ENCODE assay signal across 34 cellular contexts in genomic region chr13:30009411-30009810, GRCh38.
"Had no signal": no experiment of that assay in that cellular context is flagged by ENCODE, and none has a peak within 500 bp of the region (broad histone marks: within the 10 kb centered on the region; RNA-seq: fewer than 3 reads in every experiment).

No MANE protein-coding gene starts in this region.

- H3K27me3 ChIP-seq: ascending aorta had no signal

- H3K4me3 Mint-ChIP-seq: activated B cell treated with CpG ODN at 0.5 μM for 24 hours; activated CD4-positive, alpha-beta memory T cell treated with anti-CD3 and anti-CD28 coated beads for 36 hours; activated CD4-positive, alpha-beta T cell treated with anti-CD3 and anti-CD28 coated beads, Interleukin-2, amount 10 ng/mL, durations not matched to agents 24 days and 14 days; activated CD8-positive, alpha-beta T cell treated with anti-CD3 and anti-CD28 coated beads for 36 hours; activated naive CD4-positive, alpha-beta T cell treated with anti-CD3 and anti-CD28 coated beads, Interleukin-2, amount 10 ng/mL, durations not matched to agents 7 days and 5 days; activated naive CD4-positive, alpha-beta T cell treated with anti-CD3 and anti-CD28 coated beads, Interleukin-2, amount 50 U/mL, for 24 hours; activated naive CD8-positive, alpha-beta T cell; activated naive CD8-positive, alpha-beta T cell treated with anti-CD3 and anti-CD28 coated beads, Interleukin-2, amount 10 ng/mL, durations not matched to agents 7 days and 5 days; activated naive CD8-positive, alpha-beta T cell treated with anti-CD3 and anti-CD28 coated beads, Interleukin-2, amount 50 U/mL, for 24 hours; activated T-cell treated with anti-CD3 and anti-CD28 coated beads, Interleukin-2, amount 50 U/mL, for 4 hours; activated T-cell treated with anti-CD3 and anti-CD28 coated beads, Interleukin-2, amount 50 U/mL, for 72 hours; brain; T-helper 1 cell treated with Interleukin-12 subunit alpha and Interleukin-12 subunit beta and Interleukin-4 antibody, amounts not matched to agents 30 μg/mL and 1 μg/mL, for 36 hours; T-helper 2 cell treated with Interferon-gamma antibody and Interleukin-4, amounts not matched to agents 5 μg/mL and 100 μg/mL, for 36 hours had no signal

- H3K27ac Mint-ChIP-seq: activated B cell treated with CpG ODN at 0.5 μM for 24 hours; activated CD4-positive, alpha-beta memory T cell treated with anti-CD3 and anti-CD28 coated beads for 36 hours; activated CD4-positive, alpha-beta T cell treated with anti-CD3 and anti-CD28 coated beads, Interleukin-2, amount 10 ng/mL, durations not matched to agents 24 days and 14 days; activated CD8-positive, alpha-beta T cell treated with anti-CD3 and anti-CD28 coated beads for 36 hours; activated naive CD4-positive, alpha-beta T cell treated with anti-CD3 and anti-CD28 coated beads, Interleukin-2, amount 10 ng/mL, durations not matched to agents 7 days and 5 days; activated naive CD4-positive, alpha-beta T cell treated with anti-CD3 and anti-CD28 coated beads, Interleukin-2, amount 50 U/mL, for 24 hours; activated naive CD8-positive, alpha-beta T cell; activated naive CD8-positive, alpha-beta T cell treated with anti-CD3 and anti-CD28 coated beads, Interleukin-2, amount 10 ng/mL, durations not matched to agents 7 days and 5 days; activated naive CD8-positive, alpha-beta T cell treated with anti-CD3 and anti-CD28 coated beads, Interleukin-2, amount 50 U/mL, for 24 hours; activated T-cell treated with anti-CD3 and anti-CD28 coated beads, Interleukin-2, amount 50 U/mL, for 72 hours; activated T-helper 2 cell treated with anti-CD3 and anti-CD28 coated beads, Interferon-gamma antibody, Interleukin-2, Interleukin-4, amounts not matched to agents 10 μg/mL and 5 μg/mL and 100 μg/mL, durations not matched to agents 14 hours and 24 hours and 36 hours; brain; T-helper 1 cell treated with Interleukin-12 subunit alpha and Interleukin-12 subunit beta and Interleukin-4 antibody, amounts not matched to agents 30 μg/mL and 1 μg/mL, for 36 hours; T-helper 2 cell treated with Interferon-gamma antibody and Interleukin-4, amounts not matched to agents 5 μg/mL and 100 μg/mL, for 36 hours had no signal

- DNase-seq: activated B cell treated with CpG ODN at 0.5 μM for 24 hours; activated CD4-positive, alpha-beta memory T cell treated with anti-CD3 and anti-CD28 coated beads for 36 hours; activated CD4-positive, alpha-beta T cell treated with anti-CD3 and anti-CD28 coated beads for 4 hours; activated CD4-positive, alpha-beta T cell treated with anti-CD3 and anti-CD28 coated beads, Interleukin-2, amount 10 ng/mL, durations not matched to agents 24 days and 14 days; activated CD4-positive, alpha-beta T cell treated with anti-CD3 and anti-CD28 coated beads, Interleukin-2, amount 50 U/mL, for 1 hour; activated CD4-positive, alpha-beta T cell treated with anti-CD3 and anti-CD28 coated beads, Interleukin-2, amount 50 U/mL, for 4 hours; activated CD4-positive, CD25-positive, alpha-beta regulatory T cell treated with anti-CD3 and anti-CD28 coated beads, Interleukin-2, amount 50 U/mL, for 72 hours; activated CD8-positive, alpha-beta memory T cell treated with anti-CD3 and anti-CD28 coated beads, Interleukin-2, amount 50 U/mL, for 4 hours; activated CD8-positive, alpha-beta T cell treated with anti-CD3 and anti-CD28 coated beads for 36 hours; activated effector memory CD4-positive, alpha-beta T cell treated with Interleukin-2 at 50 U/mL for 16 hours; activated gamma-delta T cell; activated naive CD4-positive, alpha-beta T cell treated with anti-CD3 and anti-CD28 coated beads, Interleukin-2, amount 10 ng/mL, durations not matched to agents 7 days and 5 days; activated naive CD4-positive, alpha-beta T cell treated with Interleukin-2 at 50 U/mL for 16 hours; activated naive CD8-positive, alpha-beta T cell treated with anti-CD3 and anti-CD28 coated beads, Interleukin-2, amount 10 ng/mL, durations not matched to agents 7 days and 5 days; activated naive CD8-positive, alpha-beta T cell treated with anti-CD3 and anti-CD28 coated beads, Interleukin-2, amount 50 U/mL, for 24 hours; activated T-cell treated with anti-CD3 and anti-CD28 coated beads for 4 hours; activated T-cell treated with anti-CD3 and anti-CD28 coated beads, Interleukin-2, amount 50 U/mL, for 1 hour; activated T-cell treated with anti-CD3 and anti-CD28 coated beads, Interleukin-2, amount 50 U/mL, for 4 hours; activated T-cell treated with anti-CD3 and anti-CD28 coated beads, Interleukin-2, amount 50 U/mL, for 72 hours; amygdala; anterior cingulate cortex; central memory CD4-positive, alpha-beta T cell; T-helper 1 cell; T-helper 2 cell; T-helper 9 cell had no signal

- H3K4me1 ChIP-seq: ascending aorta had no signal

- H3K36me3 ChIP-seq: ascending aorta had no signal

- H3K27me3 Mint-ChIP-seq: activated CD4-positive, alpha-beta memory T cell treated with anti-CD3 and anti-CD28 coated beads for 36 hours; activated naive CD4-positive, alpha-beta T cell treated with anti-CD3 and anti-CD28 coated beads, Interleukin-2, amount 50 U/mL, for 24 hours; activated naive CD8-positive, alpha-beta T cell; activated naive CD8-positive, alpha-beta T cell treated with anti-CD3 and anti-CD28 coated beads, Interleukin-2, amount 50 U/mL, for 24 hours had no signal

- H3K27ac ChIP-seq: ascending aorta, VCaP had no signal

- H3K9me3 Mint-ChIP-seq: activated B cell treated with CpG ODN at 0.5 μM for 24 hours; activated CD4-positive, alpha-beta memory T cell treated with anti-CD3 and anti-CD28 coated beads for 36 hours; activated CD4-positive, alpha-beta T cell treated with anti-CD3 and anti-CD28 coated beads, Interleukin-2, amount 10 ng/mL, durations not matched to agents 24 days and 14 days; activated CD8-positive, alpha-beta T cell treated with anti-CD3 and anti-CD28 coated beads for 36 hours; activated naive CD4-positive, alpha-beta T cell treated with anti-CD3 and anti-CD28 coated beads, Interleukin-2, amount 10 ng/mL, durations not matched to agents 7 days and 5 days; activated naive CD4-positive, alpha-beta T cell treated with anti-CD3 and anti-CD28 coated beads, Interleukin-2, amount 50 U/mL, for 24 hours; activated naive CD8-positive, alpha-beta T cell treated with anti-CD3 and anti-CD28 coated beads, Interleukin-2, amount 10 ng/mL, durations not matched to agents 7 days and 5 days; activated naive CD8-positive, alpha-beta T cell treated with anti-CD3 and anti-CD28 coated beads, Interleukin-2, amount 50 U/mL, for 24 hours; activated T-cell treated with anti-CD3 and anti-CD28 coated beads, Interleukin-2, amount 50 U/mL, for 4 hours; activated T-cell treated with anti-CD3 and anti-CD28 coated beads, Interleukin-2, amount 50 U/mL, for 72 hours; activated T-helper 2 cell treated with anti-CD3 and anti-CD28 coated beads, Interferon-gamma antibody, Interleukin-2, Interleukin-4, amounts not matched to agents 10 μg/mL and 5 μg/mL and 100 μg/mL, durations not matched to agents 14 hours and 24 hours and 36 hours; brain; T-helper 1 cell treated with Interleukin-12 subunit alpha and Interleukin-12 subunit beta and Interleukin-4 antibody, amounts not matched to agents 30 μg/mL and 1 μg/mL, for 36 hours; T-helper 2 cell treated with Interferon-gamma antibody and Interleukin-4, amounts not matched to agents 5 μg/mL and 100 μg/mL, for 36 hours had no signal

- H3K4me1 Mint-ChIP-seq: activated B cell treated with CpG ODN at 0.5 μM for 24 hours, brain had no signal

- H3K36me3 Mint-ChIP-seq: activated CD4-positive, alpha-beta memory T cell treated with anti-CD3 and anti-CD28 coated beads for 36 hours; activated naive CD4-positive, alpha-beta T cell treated with anti-CD3 and anti-CD28 coated beads, Interleukin-2, amount 10 ng/mL, durations not matched to agents 7 days and 5 days; activated naive CD4-positive, alpha-beta T cell treated with anti-CD3 and anti-CD28 coated beads, Interleukin-2, amount 50 U/mL, for 24 hours; activated naive CD8-positive, alpha-beta T cell; brain had no signal

- FAIRE-seq: TTC549 had no signal

- H3K9me3 ChIP-seq: ascending aorta had no signal

- H3K4me3 ChIP-seq: ascending aorta had no signal
